28 cellular contexts compared by ENCODE assay signal in the genomic region with DNA sequence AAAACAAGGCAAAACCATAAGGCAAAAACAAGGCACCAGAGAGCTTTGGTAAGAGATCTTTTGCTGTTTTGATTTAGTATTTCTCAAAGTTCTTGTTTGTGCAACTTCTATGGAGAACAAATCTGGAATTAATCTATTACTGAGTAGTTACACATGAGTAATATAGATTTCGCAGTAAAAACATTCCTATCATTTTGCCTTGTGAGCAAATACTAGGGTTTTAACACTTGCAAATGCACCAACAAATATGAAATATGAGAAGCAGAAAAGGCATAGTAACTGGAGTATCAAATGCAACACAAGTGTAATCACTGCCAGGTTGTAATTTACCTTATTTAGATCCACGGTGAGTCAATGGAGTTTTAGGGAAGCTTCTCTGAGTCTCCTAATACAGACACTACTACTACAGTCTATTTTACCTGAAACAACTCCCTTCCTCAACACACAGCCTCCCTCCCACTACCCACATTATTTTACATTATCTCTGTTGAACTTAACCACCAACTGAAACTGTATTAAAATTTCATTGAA.
DNase-seq lines count a peak whose midpoint lies in the region; ATAC-seq and TF ChIP-seq lines count a peak whose summit lies in the region.
"Had no signal": no experiment of that assay in that cellular context is flagged by ENCODE, and none has a peak within 500 bp of the region (broad histone marks: within the 10 kb centered on the region; RNA-seq: fewer than 3 reads in every experiment).

No MANE protein-coding gene starts in this region.

- no peak overlapping the region for H3K27ac ChIP-seq in RWPE2 (ENCODE audit: poor library complexity, severe bottlenecking)
- H3K27ac ChIP-seq: A549, esophagus muscularis mucosa, left ventricle myocardium inferior had no signal

- H3K27me3 ChIP-seq in RWPE2 (ENCODE audit: insufficient read depth, poor library complexity, severe bottlenecking): no peaks in the 10 kb centered on the region
- H3K27me3 ChIP-seq: esophagus muscularis mucosa had no signal

- no peak overlapping the region for H3K4me3 ChIP-seq in RWPE2 (ENCODE audit: severe bottlenecking)
- H3K4me3 ChIP-seq: A549, esophagus muscularis mucosa, GM12878, left ventricle myocardium inferior had no signal

- H3K4me1 ChIP-seq in RWPE2 (ENCODE audit: insufficient read depth, poor library complexity, severe bottlenecking): peaks cover 18% of the 10 kb centered on the region
- H3K4me1 ChIP-seq: A549, esophagus muscularis mucosa, left ventricle myocardium inferior had no signal

- no peak for TF ChIP-seq CTCF in AG09319 (IDR thresholded peaks at IDR 0.05; ENCODE audit: low read depth, low read length)
- TF ChIP-seq CTCF in RWPE2 (IDR thresholded peaks at IDR 0.05; ENCODE audit: poor library complexity, severe bottlenecking): no peak

- DNase-seq in AG09319 (ENCODE audit: extremely low read depth, low read depth): peak; percentile 23
- peak; percentile 52 for DNase-seq in HS-5 (ENCODE audit: low read depth)
- DNase-seq in RWPE2 (ENCODE audit: low spot score): no peak
- peak; percentile 1 for DNase-seq in iris pigment epithelial cell (ENCODE audit: low read depth)
- no peak for DNase-seq in activated T-cell treated with anti-CD3 and anti-CD28 coated beads, Interleukin-2, amount 50 U/mL, for 48 hours
- DNase-seq in DMS153 treated with DMSO at 0.1 percent for 48 hours (lab: John Stamatoyannopoulos, UW; ENCODE audit: unreplicated experiment): no peak
- DNase-seq: activated CD4-positive, alpha-beta memory T cell treated with anti-CD3 and anti-CD28 coated beads, Interleukin-2, amount 10 ng/mL, durations not matched to agents 7 days and 5 days; activated CD8-positive, alpha-beta memory T cell treated with anti-CD3 and anti-CD28 coated beads, Interleukin-2, amount 50 U/mL, for 4 hours; activated naive CD4-positive, alpha-beta T cell treated with Interleukin-2 at 50 U/mL for 16 hours; caudate nucleus; CD8-positive, alpha-beta memory T cell; DMS 273 treated with DMSO at 0.1 percent for 48 hours; EL; glutamatergic neuron; Karpas-422; left ventricle myocardium inferior; mesendoderm; NCI-H1417 treated with DMSO at 0.1 percent for 48 hours; NCI-H510A treated with DMSO at 0.1 percent for 48 hours; small intestine; stimulated activated naive CD4-positive, alpha-beta T cell; T-helper 9 cell had no signal

- no peaks in the 10 kb centered on the region for H3K36me3 ChIP-seq in RWPE2 (ENCODE audit: low read depth)
- H3K36me3 ChIP-seq: esophagus muscularis mucosa, left ventricle myocardium inferior had no signal

- peak; percentile 60; the same call in 2 of the 3 replicates for ATAC-seq in RWPE2 (ENCODE audit: low read depth)
- ATAC-seq in GM21825 (IDR thresholded peaks at IDR 0.05; ENCODE audit: unreplicated experiment): no peak
- ATAC-seq in HG02973 (IDR thresholded peaks at IDR 0.05; ENCODE audit: unreplicated experiment): no peak
- ATAC-seq: A549, GM12878, HCT116 had no signal

- no peaks in the 10 kb centered on the region for H3K9me3 ChIP-seq in RWPE2 (ENCODE audit: severe bottlenecking)
- H3K9me3 ChIP-seq: A549, esophagus muscularis mucosa, left ventricle myocardium inferior had no signal

Comparison
In these comparisons a context has a peak if more than half of its experiments do, and no peak if none do; other contexts are left out.
1. DNase-seq: peak in AG09319 (single experiment), HS-5 (single experiment) and iris pigment epithelial cell (single experiment); none in RWPE2 (single experiment), activated T-cell treated with anti-CD3 and anti-CD28 coated beads, Interleukin-2, amount 50 U/mL, for 48 hours (0 of 2) and DMS153 treated with DMSO at 0.1 percent for 48 hours (single experiment).